ENCODE assay signal across 33 cellular contexts in the genomic region with DNA sequence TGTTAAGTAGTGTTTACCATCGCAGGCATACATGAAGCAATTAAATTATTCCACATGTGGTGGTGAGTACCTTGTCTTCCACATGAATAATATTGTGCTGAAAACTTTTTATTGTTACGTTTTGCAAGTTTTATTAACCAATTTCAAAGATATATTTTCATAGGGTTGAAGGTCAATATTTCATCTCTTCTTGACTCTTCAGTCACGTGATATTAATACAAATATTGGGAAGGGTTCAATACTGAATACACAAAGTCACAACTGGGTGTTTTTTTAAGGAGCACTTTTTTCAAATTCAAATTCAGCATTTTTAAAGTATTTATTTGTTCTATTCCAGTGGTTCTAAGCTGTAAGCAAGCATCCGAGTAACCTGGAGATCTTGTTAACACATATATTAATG.
DNase-seq lines count a peak whose midpoint lies in the region; ATAC-seq, FAIRE-seq and TF ChIP-seq lines count a peak whose summit lies in the region.
"Had no signal": no experiment of that assay in that cellular context is flagged by ENCODE, and none has a peak within 500 bp of the region (broad histone marks: within the 10 kb centered on the region; RNA-seq: fewer than 3 reads in every experiment).

No MANE protein-coding gene starts in this region.

- H3K27ac ChIP-seq in HepG2 (ENCODE audit: extremely low read length, insufficient read depth, low read length) (no peak overlapping the region), right lobe of liver (no peak overlapping the region), GM12878 (ENCODE audit: control insufficient read depth, insufficient read depth) (no peak overlapping the region), K562 (ENCODE audit: extremely low read depth, low read depth, low read length) (no peak overlapping the region), coronary artery (no peak overlapping the region), stomach (no peak overlapping the region)
- H3K27ac ChIP-seq: 22Rv1; A549; BLaER1; BLaER1 treated with 17β-estradiol and CSF1 and Interleukin-3, amounts not matched to agents 10 nM and 100 nM; C4-2B had no signal

- RAD21 ChIA-PET in GM12878 (lab: Charles Lee; ENCODE audit: unreplicated experiment), result interaction anchor here (1.0 kb wide), 1 partner anchor 8 kb away, joined by 3 read pairs; no protein-coding TSS in a partner anchor

- no peak for TF ChIP-seq RAD21 in HepG2 (CRISPR knock-in tag; IDR thresholded peaks at IDR 0.05)
- TF ChIP-seq RAD21 in GM12878 (IDR thresholded peaks at IDR 0.05; ENCODE audit: insufficient read depth, low read depth, low read length), result no peak
- TF ChIP-seq RAD21 in K562 (CRISPR knock-in tag; conservative IDR thresholded peaks at IDR 0.05 in 1 of 2, IDR thresholded peaks at IDR 0.05 in 1 of 2), result no peak

- TF ChIP-seq POLR2A in HepG2 (IDR thresholded peaks at IDR 0.05; ENCODE audit: insufficient read depth in 1 of 2, low read depth in 2 of 2, low read length in 2 of 2) (no peak), right lobe of liver (IDR thresholded peaks at IDR 0.05) (no peak), GM12878 (IDR thresholded peaks at IDR 0.05; ENCODE audit: low read depth, low read length) (no peak), K562 (conservative IDR thresholded peaks at IDR 0.05) (no peak), stomach (IDR thresholded peaks at IDR 0.05) (no peak)

- BruUV-seq in HepG2 (replicated peaks; lab: Mats Ljungman, UMichigan) (no TSS peak), GM12878 (replicated peaks; lab: Mats Ljungman, UMichigan) (no TSS peak), K562 (replicated peaks; lab: Mats Ljungman, UMichigan) (no TSS peak)

- SMC1A ChIA-PET in GM12878 (lab: Charles Lee; ENCODE audit: uncharacterized antibody, unreplicated experiment), result interaction anchor here (0.6 kb wide), 1 partner anchor 303 kb away, joined by 3 read pairs; no protein-coding TSS in a partner anchor

- H3K4me3 ChIP-seq in HepG2 (replicated peaks in 1 of 3; ENCODE audit: insufficient read depth in 1 of 3, low read depth in 2 of 3, low read length in 3 of 3) (no peak overlapping the region), right lobe of liver (no peak overlapping the region), GM12878 (no peak overlapping the region), K562 (no peak overlapping the region), coronary artery (no peak overlapping the region), stomach (no peak overlapping the region)
- H3K4me3 ChIP-seq: A549; BLaER1; BLaER1 treated with 17β-estradiol and CSF1 and Interleukin-3, amounts not matched to agents 10 nM and 100 nM had no signal

- CTCF ChIA-PET in HepG2 (lab: Yijun Ruan, JAX; ENCODE audit: low intra/inter-chr PET ratio, low total read pairs) (no interaction called here), GM12878 (lab: Yijun Ruan, JAX) (no interaction called here), K562 (lab: Yijun Ruan, JAX; ENCODE audit: low intra/inter-chr PET ratio) (no interaction called here)

- intact Hi-C loops in HepG2 (cut with micrococcal nuclease; ENCODE audit: unreplicated experiment) (no loop called here), right lobe of liver (cut with DNase I) (no loop called here), GM12878 (cut with micrococcal nuclease; ENCODE audit: unreplicated experiment) (no loop called here), K562 (cut with micrococcal nuclease) (no loop called here), stomach (cut with DNase I; ENCODE audit: low total_unique reads) (no loop called here)

- H3K9me3 ChIP-seq in HepG2 (ENCODE audit: low read length) (peaks cover 48% of the 10 kb centered on the region), right lobe of liver (no peaks in the 10 kb centered on the region), GM12878 (replicated peaks; ENCODE audit: control insufficient read depth, insufficient read depth, low read length) (no peaks in the 10 kb centered on the region), K562 (replicated peaks; ENCODE audit: control insufficient read depth, insufficient read depth, low read depth, low read length) (no peaks in the 10 kb centered on the region; the same call in 1 of the 2 replicates), stomach (no peaks in the 10 kb centered on the region)
- H3K9me3 ChIP-seq: A549; BE2C; BLaER1; BLaER1 treated with 17β-estradiol and CSF1 and Interleukin-3, amounts not matched to agents 10 nM and 100 nM; Caco-2 had no signal

- no peak for DNase-seq in HepG2 (ENCODE audit: low spot score)
- no peak for DNase-seq in right lobe of liver
- no peak for DNase-seq in GM12878 (ENCODE audit: low read depth, low spot score)
- no peak for DNase-seq in K562 (ENCODE audit: extremely low read depth in 1 of 4, low spot score in 3 of 4)
- no peak for DNase-seq in coronary artery (ENCODE audit: low spot score)
- no peak for DNase-seq in stomach
- DNase-seq: 8988T; ACHN; AML-193; BE2C; C1 segment of cervical spinal cord; Caco-2; Calu3; CD4-positive, alpha-beta memory T cell; CD4-positive, alpha-beta T cell; CD4-positive, CD25-positive, alpha-beta regulatory T cell; CD8-positive, alpha-beta memory T cell; CD8-positive, alpha-beta T cell; COR-L47; DMS 273 treated with DMSO at 0.1 percent for 48 hours; DMS153; DMS53; DMS79; DMS79 treated with DMSO at 0.1 percent for 48 hours; DND-41; EL had no signal

- H3K36me3 ChIP-seq in HepG2 (replicated peaks in 1 of 2; ENCODE audit: control insufficient read depth in 1 of 2, insufficient read depth in 2 of 2, low read length in 2 of 2) (no peaks in the 10 kb centered on the region), right lobe of liver (no peaks in the 10 kb centered on the region), GM12878 (ENCODE audit: control insufficient read depth in 2 of 2, insufficient read depth in 2 of 2, low read length in 1 of 2) (no peaks in the 10 kb centered on the region), K562 (ENCODE audit: control insufficient read depth, insufficient read depth, low read length) (no peaks in the 10 kb centered on the region), stomach (no peaks in the 10 kb centered on the region)
- H3K36me3 ChIP-seq: BE2C; BLaER1; BLaER1 treated with 17β-estradiol and CSF1 and Interleukin-3, amounts not matched to agents 10 nM and 100 nM had no signal

- ATAC-seq in HepG2 (no peak), right lobe of liver (no peak), GM12878 (no peak), K562 (no peak)
- ATAC-seq: A549; CD8-positive, alpha-beta T cell had no signal

- H4K20me1 ChIP-seq in HepG2 (ENCODE audit: insufficient read depth, low read length) (no peaks in the 10 kb centered on the region), GM12878 (ENCODE audit: control insufficient read depth, insufficient read depth) (no peaks in the 10 kb centered on the region), K562 (replicated peaks; ENCODE audit: control insufficient read depth, insufficient read depth, low read length) (no peaks in the 10 kb centered on the region)
- H4K20me1 ChIP-seq: BLaER1; BLaER1 treated with 17β-estradiol and CSF1 and Interleukin-3, amounts not matched to agents 10 nM and 100 nM had no signal

- H2AFZ ChIP-seq in HepG2 (ENCODE audit: low read length), result no peak overlapping the region
- H2AFZ ChIP-seq in GM12878 (ENCODE audit: control insufficient read depth, low read depth, low read length), result no peak overlapping the region
- H2AFZ ChIP-seq in K562 (ENCODE audit: low read depth, low read length), result no peak overlapping the region

- H3K9ac ChIP-seq in HepG2 (ENCODE audit: insufficient read depth, low read depth, low read length) (no peak overlapping the region), GM12878 (ENCODE audit: control insufficient read depth, insufficient read depth, low read length) (no peak overlapping the region), K562 (ENCODE audit: insufficient read depth in 1 of 2, low read depth in 2 of 2, low read length in 2 of 2) (no peak overlapping the region)
- H3K9ac ChIP-seq: BLaER1; BLaER1 treated with 17β-estradiol and CSF1 and Interleukin-3, amounts not matched to agents 10 nM and 100 nM had no signal

- no peak for FAIRE-seq in HepG2 (lab: Jason Lieb, UNC)
- FAIRE-seq in GM12878 (lab: Jason Lieb, UNC), result no peak
- no peak for FAIRE-seq in K562 (lab: Jason Lieb, UNC)
- FAIRE-seq: A204.1, A549, D721Med had no signal

- TF ChIP-seq CTCF in HepG2 (CRISPR knock-in tag; IDR thresholded peaks at IDR 0.05) (no peak), right lobe of liver (IDR thresholded peaks at IDR 0.05) (no peak), GM12878 (IDR thresholded peaks at IDR 0.05 in 2 of 3, conservative IDR thresholded peaks at IDR 0.05 in 1 of 3; ENCODE audit: control insufficient read depth in 2 of 3, extremely low read depth in 1 of 3, insufficient read depth in 1 of 3, low read depth in 3 of 3, low read length in 3 of 3) (no peak), K562 (IDR thresholded peaks at IDR 0.05 in 2 of 3, conservative IDR thresholded peaks at IDR 0.05 in 1 of 3; ENCODE audit: insufficient read depth in 2 of 3, low read depth in 1 of 3, low read length in 3 of 3) (no peak), coronary artery (IDR thresholded peaks at IDR 0.05) (no peak), stomach (IDR thresholded peaks at IDR 0.05) (no peak)

- H3K4me1 ChIP-seq in HepG2 (ENCODE audit: insufficient read depth, low read length), result no peaks in the 10 kb centered on the region
- H3K4me1 ChIP-seq in right lobe of liver, result no peaks in the 10 kb centered on the region
- H3K4me1 ChIP-seq in GM12878 (ENCODE audit: control insufficient read depth, insufficient read depth, low read length), result no peaks in the 10 kb centered on the region
- H3K4me1 ChIP-seq in K562 (replicated peaks in 1 of 2; ENCODE audit: control insufficient read depth in 2 of 2, insufficient read depth in 2 of 2, low read length in 2 of 2), result no peaks in the 10 kb centered on the region
- no peaks in the 10 kb centered on the region for H3K4me1 ChIP-seq in stomach
- H3K4me1 ChIP-seq: A549; BE2C; BLaER1; BLaER1 treated with 17β-estradiol and CSF1 and Interleukin-3, amounts not matched to agents 10 nM and 100 nM; Caco-2 had no signal

- H3K79me2 ChIP-seq in HepG2 (ENCODE audit: insufficient read depth, low read length), result no peaks in the 10 kb centered on the region
- no peaks in the 10 kb centered on the region for H3K79me2 ChIP-seq in GM12878 (ENCODE audit: control insufficient read depth, insufficient read depth, low read length)
- no peaks in the 10 kb centered on the region for H3K79me2 ChIP-seq in K562 (ENCODE audit: control insufficient read depth, insufficient read depth, low read length)

- TF ChIP-seq EP300 in HepG2 (IDR thresholded peaks at IDR 0.05; ENCODE audit: low read depth in 2 of 2, low read length in 2 of 2) (no peak), HepG2 (CRISPR knock-in tag; IDR thresholded peaks at IDR 0.05; ENCODE audit: borderline replicate concordance) (no peak), GM12878 (IDR thresholded peaks at IDR 0.05; ENCODE audit: borderline replicate concordance in 1 of 2, control insufficient read depth in 1 of 2, low read depth in 2 of 2, low read length in 2 of 2) (no peak), K562 (IDR thresholded peaks at IDR 0.05; ENCODE audit: low read length) (no peak), stomach (IDR thresholded peaks at IDR 0.05) (no peak)

- WGBS in HepG2 (ENCODE audit: low lambda C conversion rate), result 10% methylated on average over 4 of the region's 4 CpGs
- WGBS in right lobe of liver (ENCODE audit: insufficient coverage, low coverage, low lambda C conversion rate, missing lambda C conversion rate), result 40% methylated on average over 4 of the region's 4 CpGs
- WGBS in GM12878 (ENCODE audit: insufficient coverage, insufficient replicate concordance, low lambda C conversion rate, missing lambda C conversion rate), result 24% methylated on average over 4 of the region's 4 CpGs
- WGBS in K562 (ENCODE audit: insufficient coverage, low coverage, missing lambda C conversion rate), result 0% methylated on average over 4 of the region's 4 CpGs
- WGBS in stomach, 5 donors, result 64 to 69% (median 66%) methylated on average over 4 of the region's 4 CpGs

- in situ Hi-C loops in HepG2 (cut with HindIII; ENCODE audit: extremely low pct_ligation_motif_present, low pct_unique_long_range_greater_than_20kb), result no loop called here
- in situ Hi-C loops in GM12878 (cut with MboI), result no loop called here
- in situ Hi-C loops in K562 (cut with MboI), result no loop called here

- H3K9me1 ChIP-seq in K562 (ENCODE audit: control insufficient read depth, insufficient read depth, low read length), result no peaks in the 10 kb centered on the region

- no peak overlapping the region for H3K4me2 ChIP-seq in HepG2 (ENCODE audit: low read depth, low read length)
- H3K4me2 ChIP-seq in GM12878 (ENCODE audit: control insufficient read depth, insufficient read depth), result no peak overlapping the region
- H3K4me2 ChIP-seq in K562 (ENCODE audit: insufficient read depth, low read length), result no peak overlapping the region
- H3K4me2 ChIP-seq: A549; BLaER1; BLaER1 treated with 17β-estradiol and CSF1 and Interleukin-3, amounts not matched to agents 10 nM and 100 nM had no signal

- POLR2A ChIA-PET in HepG2 (lab: Yijun Ruan, JAX), result no interaction called here
- POLR2A ChIA-PET in GM12878 (lab: Charles Lee), result no interaction called here
- POLR2A ChIA-PET in K562 (lab: Yijun Ruan, JAX), result no interaction called here

- no peaks in the 10 kb centered on the region for H3K27me3 ChIP-seq in HepG2 (ENCODE audit: control insufficient read depth in 1 of 2, insufficient read depth in 2 of 2, low read length in 2 of 2)
- H3K27me3 ChIP-seq in right lobe of liver, result no peaks in the 10 kb centered on the region
- no peaks in the 10 kb centered on the region for H3K27me3 ChIP-seq in GM12878 (replicated peaks in 1 of 2; ENCODE audit: control insufficient read depth in 2 of 2, insufficient read depth in 2 of 2, low read length in 1 of 2)
- no peaks in the 10 kb centered on the region for H3K27me3 ChIP-seq in K562 (ENCODE audit: control insufficient read depth in 2 of 2, insufficient read depth in 2 of 2, low read length in 2 of 2)
- no peaks in the 10 kb centered on the region for H3K27me3 ChIP-seq in stomach
- H3K27me3 ChIP-seq: BE2C; BLaER1; BLaER1 treated with 17β-estradiol and CSF1 and Interleukin-3, amounts not matched to agents 10 nM and 100 nM had no signal
